11 cellular contexts compared by ENCODE assay signal in the genomic region with DNA sequence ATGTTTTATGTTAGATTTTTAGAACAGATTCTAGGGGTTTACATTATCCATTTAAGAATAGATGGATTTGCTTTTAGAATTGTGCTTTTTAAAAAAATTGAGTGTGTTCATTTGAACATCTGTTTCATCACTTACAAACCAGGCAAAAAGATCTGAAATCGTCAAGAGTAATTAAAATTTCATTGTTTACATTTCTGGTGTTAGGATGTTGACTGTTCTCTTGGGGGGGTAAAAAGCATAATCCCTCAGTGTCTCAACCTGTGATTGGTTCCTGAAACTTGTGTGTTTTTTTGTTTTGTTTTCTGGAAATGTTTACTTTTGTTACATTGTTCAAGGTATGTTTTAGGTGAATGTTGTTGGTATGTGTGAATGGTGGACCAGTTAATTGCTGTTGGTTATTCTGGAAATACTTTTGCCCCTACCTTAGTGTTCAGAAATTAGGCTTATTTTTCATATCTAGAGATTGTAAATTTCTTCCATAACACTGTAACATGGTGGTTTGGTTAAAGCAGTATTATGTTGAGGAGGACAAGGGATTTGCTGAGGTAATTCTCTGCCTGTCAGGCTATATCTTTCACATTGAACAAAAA. TPM values are rescaled to one million over a fixed set of nuclear protein-coding genes. Genes with fewer than 3 reads are reported as not detected.
DNase-seq lines count a peak whose midpoint lies in the region; ATAC-seq and TF ChIP-seq lines count a peak whose summit lies in the region.
"Had no signal": no experiment of that assay in that cellular context is flagged by ENCODE, and none has a peak within 500 bp of the region (broad histone marks: within the 10 kb centered on the region; RNA-seq: fewer than 3 reads in every experiment).

No MANE protein-coding gene starts in this region.

- peak overlapping the region; percentile 95 for H3K27ac ChIP-seq in 22Rv1
- H3K27ac ChIP-seq in GM23248, result peak overlapping the region; percentile 98; the same call in 1 of the 2 replicates

- H3K9ac ChIP-seq in GM23248, result peak overlapping the region; percentile 99

- ATAC-seq in memory B cell (ENCODE audit: low read depth), result no peak
- ATAC-seq in GM21447 (IDR thresholded peaks at IDR 0.05; ENCODE audit: unreplicated experiment), result no peak

- CTCF ChIA-PET in GM10248 (lab: Yijun Ruan, JAX), result interaction anchor here (1.0 to 1.3 kb wide), 2 partner anchors 12 to 19 kb away, joined by 3 to 4 read pairs; no protein-coding TSS in a partner anchor

- peaks cover 53% of the 10 kb centered on the region for H3K4me1 Mint-ChIP-seq in activated naive CD8-positive, alpha-beta T cell treated with anti-CD3 and anti-CD28 coated beads for 36 hours
- peaks cover 36% of the 10 kb centered on the region for H3K4me1 Mint-ChIP-seq in memory B cell

- peak overlapping the region; percentile 59 for H3K4me3 Mint-ChIP-seq in activated naive CD8-positive, alpha-beta T cell treated with anti-CD3 and anti-CD28 coated beads for 36 hours
- H3K4me3 Mint-ChIP-seq in memory B cell, result peak overlapping the region; percentile 56

- intact Hi-C loops in posterior vena cava (cut with DNase I), result no loop called here

- peak overlapping the region; percentile 75 for H3K27ac Mint-ChIP-seq in activated naive CD8-positive, alpha-beta T cell treated with anti-CD3 and anti-CD28 coated beads for 36 hours
- H3K27ac Mint-ChIP-seq in memory B cell, result peak overlapping the region; percentile 70

- H2AFZ ChIP-seq in GM23248, result no peak overlapping the region

- no peaks in the 10 kb centered on the region for H3K9me2 ChIP-seq in GM23248 (ENCODE audit: insufficient read depth)

- in situ Hi-C loops in GM23248 (cut with MboI), result loop anchor here (10.0 kb wide), 1 partner anchor 257 kb away; the partner anchor contains the start of genes DDIAS and PRCP

- peak overlapping the region; percentile 95 for H3K4me2 ChIP-seq in GM23248 (ENCODE audit: unreplicated experiment)

- H3K27me3 ChIP-seq in GM23248 (replicated peaks; ENCODE audit: insufficient read depth), result no peaks in the 10 kb centered on the region

- H3K4me3 ChIP-seq in GM23248, result peak overlapping the region; percentile 99

- WGBS in GM23248 (ENCODE audit: low coverage in 1 of 2, low lambda C conversion rate in 2 of 2, missing lambda C conversion rate in 2 of 2), 2 experiments, result 6 to 9% methylated on average over 1 of the region's 1 CpG

- DNase-seq in GM23248 (no peak), memory B cell (ENCODE audit: low spot score in 2 of 2) (no peak), GM10266 (ENCODE audit: extremely low spot score) (no peak), GM10248 (ENCODE audit: extremely low spot score) (no peak), posterior vena cava (ENCODE audit: low spot score) (no peak)
- DNase-seq in activated naive CD8-positive, alpha-beta T cell treated with anti-CD3 and anti-CD28 coated beads for 36 hours, result no peak
- DNase-seq: effector CD4-positive, alpha-beta T cell; HCEC 1CT; NCI-H2029 treated with DMSO at 0.1 percent for 48 hours had no signal

- POLR2A ChIA-PET in GM10248 (lab: Yijun Ruan, JAX), result no interaction called here

- peaks cover 46% of the 10 kb centered on the region for H3K36me3 ChIP-seq in GM23248 (ENCODE audit: low read depth)

- H3F3A ChIP-seq in GM23248 (ENCODE audit: insufficient read depth), result peaks cover 28% of the 10 kb centered on the region

- no peaks in the 10 kb centered on the region for H3K27me3 Mint-ChIP-seq in activated naive CD8-positive, alpha-beta T cell treated with anti-CD3 and anti-CD28 coated beads for 36 hours
- no peaks in the 10 kb centered on the region for H3K27me3 Mint-ChIP-seq in memory B cell

- peaks cover 30% of the 10 kb centered on the region for H3K4me1 ChIP-seq in GM23248 (ENCODE audit: insufficient read depth)

- peaks cover 22% of the 10 kb centered on the region for H4K20me1 ChIP-seq in GM23248 (ENCODE audit: insufficient read depth)

- peaks cover 74% of the 10 kb centered on the region for H3K36me3 Mint-ChIP-seq in activated naive CD8-positive, alpha-beta T cell treated with anti-CD3 and anti-CD28 coated beads for 36 hours
- peaks cover 38% of the 10 kb centered on the region for H3K36me3 Mint-ChIP-seq in memory B cell

- no peaks in the 10 kb centered on the region for H3K9me3 ChIP-seq in GM23248 (ENCODE audit: low read depth)

- peaks cover 97% of the 10 kb centered on the region for H3K79me2 ChIP-seq in GM23248 (ENCODE audit: insufficient read depth)

- H3K9me3 Mint-ChIP-seq in activated naive CD8-positive, alpha-beta T cell treated with anti-CD3 and anti-CD28 coated beads for 36 hours, result no peaks in the 10 kb centered on the region
- no peaks in the 10 kb centered on the region for H3K9me3 Mint-ChIP-seq in memory B cell

- TF ChIP-seq CTCF in 22Rv1 (IDR thresholded peaks at IDR 0.05) (no peak), GM10266 (IDR thresholded peaks at IDR 0.05; ENCODE audit: control insufficient read depth, insufficient read depth, low read depth, missing control alignments) (no peak), GM10248 (IDR thresholded peaks at IDR 0.05; ENCODE audit: control extremely low read depth, extremely low read depth, low read depth, missing control alignments) (no peak)

RNA-seq across cellular contexts. Expression of gene PCF11, which starts 4.8 kb away (rescaled TPM):
- total RNA-seq in GM23248 (2014; rRNA removed; shearing (Covaris generic)), result 19.7 and 38.2 TPM in 2 replicates
- polyA plus RNA-seq in GM23248 (2016; fragmentation: Nextera tagmentation; extraction: Ambion mirVana), result 7.4 and 9.1 TPM in 2 replicates
- 10 to 100 TPM; 49.3 to 51.9 TPM for total RNA-seq in activated naive CD8-positive, alpha-beta T cell treated with anti-CD3 and anti-CD28 coated beads for 36 hours
- total RNA-seq in posterior vena cava, result 10 to 100 TPM; 45.0 to 46.1 TPM

RNA-seq across cellular contexts. Expression of gene ANKRD42, which starts 31.8 kb away (rescaled TPM):
- 17.8 and 22.0 TPM in 2 replicates for total RNA-seq in GM23248 (2014; rRNA removed; shearing (Covaris generic))
- 17.6 and 19.7 TPM in 2 replicates for polyA plus RNA-seq in GM23248 (2016; fragmentation: Nextera tagmentation; extraction: Ambion mirVana)
- 1 to 10 TPM; 7.4 to 7.5 TPM for total RNA-seq in activated naive CD8-positive, alpha-beta T cell treated with anti-CD3 and anti-CD28 coated beads for 36 hours
- 10 to 100 TPM in 1 of 2 donors, 1 to 10 TPM in 1; 9.5 to 11.5 TPM for total RNA-seq in posterior vena cava
